ENCODE assay signal across 10 cellular contexts in genomic region chr3:141403576-141403975, GRCh38. TPM values are rescaled to one million over a fixed set of nuclear protein-coding genes. Genes with fewer than 3 reads are reported as not detected.
DNase-seq lines count a peak whose midpoint lies in the region; ATAC-seq, FAIRE-seq and TF ChIP-seq lines count a peak whose summit lies in the region.
"Had no signal": no experiment of that assay in that cellular context is flagged by ENCODE, and none has a peak within 500 bp of the region (broad histone marks: within the 10 kb centered on the region; RNA-seq: fewer than 3 reads in every experiment).

No MANE protein-coding gene starts in this region.

- ATAC-seq in HG03439 (IDR thresholded peaks at IDR 0.05; ENCODE audit: unreplicated experiment) (no peak), GM18505 (IDR thresholded peaks at IDR 0.05; ENCODE audit: unreplicated experiment) (no peak)

- no peaks in the 10 kb centered on the region for H3K9me3 Mint-ChIP-seq in activated CD4-positive, alpha-beta memory T cell treated with anti-CD3 and anti-CD28 coated beads for 36 hours

- H3K4me1 ChIP-seq in small intestine (ENCODE audit: control insufficient read depth in 2 of 2, insufficient read depth in 1 of 2, low read depth in 1 of 2, low read length in 1 of 2), result peaks cover 5 to 18% of the 10 kb centered on the region in 2 donors

- peak overlapping the region; percentile 24 to 60 for H3K27ac ChIP-seq in small intestine (ENCODE audit: low read depth in 1 of 2, low read length in 1 of 2)

- H3K27ac Mint-ChIP-seq in activated CD4-positive, alpha-beta memory T cell treated with anti-CD3 and anti-CD28 coated beads for 36 hours, result peak overlapping the region; percentile 82

- TF ChIP-seq CTCF in GM12865 (IDR thresholded peaks at IDR 0.05; ENCODE audit: insufficient read depth, low read depth, low read length, missing control alignments), result no peak
- no peak for TF ChIP-seq CTCF in foreskin fibroblast (IDR thresholded peaks at IDR 0.05; ENCODE audit: low read depth, low read length)

- peak overlapping the region; percentile 97 for H3K4me3 ChIP-seq in GM12865 (ENCODE audit: low read depth, low read length)
- peak overlapping the region; percentile 42 to 74 for H3K4me3 ChIP-seq in foreskin fibroblast (ENCODE audit: low read depth in 1 of 2, low read length in 2 of 2)
- peak overlapping the region in 1 of 2 donors; percentile 84 for H3K4me3 ChIP-seq in small intestine (ENCODE audit: low read depth in 1 of 2, low read length in 2 of 2)

- FAIRE-seq in small intestine (lab: Jason Lieb, UNC), result no peak

- H3K36me3 ChIP-seq in small intestine (ENCODE audit: control insufficient read depth in 2 of 2, insufficient read depth in 2 of 2, low read length in 2 of 2), result peaks cover 8 to 17% of the 10 kb centered on the region in 2 donors

- H3K4me3 Mint-ChIP-seq in activated CD4-positive, alpha-beta memory T cell treated with anti-CD3 and anti-CD28 coated beads for 36 hours, result peak overlapping the region; percentile 88

- H3K4me1 Mint-ChIP-seq in activated CD4-positive, alpha-beta memory T cell treated with anti-CD3 and anti-CD28 coated beads for 36 hours (ENCODE audit: low read depth), result peaks cover 74% of the 10 kb centered on the region

- intact Hi-C loops in activated CD4-positive, alpha-beta memory T cell treated with anti-CD3 and anti-CD28 coated beads for 36 hours (cut with micrococcal nuclease), result loop anchor here (1.0 to 2.0 kb wide), 3 partner anchors 8 to 37 kb away; no protein-coding TSS in a partner anchor

- H3K27me3 Mint-ChIP-seq in activated CD4-positive, alpha-beta memory T cell treated with anti-CD3 and anti-CD28 coated beads for 36 hours, result no peaks in the 10 kb centered on the region

- H3K36me3 Mint-ChIP-seq in activated CD4-positive, alpha-beta memory T cell treated with anti-CD3 and anti-CD28 coated beads for 36 hours, result peaks cover 48% of the 10 kb centered on the region

- POLR2A ChIA-PET in activated CD4-positive, alpha-beta memory T cell treated with anti-CD3 and anti-CD28 coated beads for 36 hours (lab: Charles Lee), result interaction anchor here (1.0 to 4.1 kb wide), 5 partner anchors 9 to 37 kb away, joined by 3 to 49 read pairs (median 11); no protein-coding TSS in a partner anchor

- H3K9me3 ChIP-seq in small intestine (ENCODE audit: control insufficient read depth, low read depth), result no peaks in the 10 kb centered on the region

- TF ChIP-seq POLR2A in GM18505 (IDR thresholded peaks at IDR 0.05; ENCODE audit: borderline replicate concordance, extremely low read depth, insufficient read depth, insufficient read length), result no peak

- WGBS in small intestine, 3 donors, result 17 to 41% (median 21%) methylated on average over 4 of the region's 4 CpGs

- no peaks in the 10 kb centered on the region for H3K27me3 ChIP-seq in small intestine (ENCODE audit: control insufficient read depth in 2 of 2, insufficient read depth in 2 of 2, low read length in 2 of 2)

- DNase-seq in GM12865 (ENCODE audit: low read depth) (peak; percentile 51), foreskin fibroblast (peak in 1 of 2 donors; percentile 57), small intestine (peak; percentile 48), SHP77 treated with DMSO at 0.1 percent for 48 hours (lab: John Stamatoyannopoulos, UW) (no peak)
- no peak for DNase-seq in activated CD4-positive, alpha-beta memory T cell treated with anti-CD3 and anti-CD28 coated beads for 36 hours
- no peak for DNase-seq in stimulated activated CD4-positive, alpha-beta T cell treated with anti-CD3 and anti-CD28 coated beads, Interleukin-2, amount 100 ng/mL, for 24 hours
- DNase-seq: GOT3, NCI-H510A treated with DMSO at 0.1 percent for 48 hours had no signal

- CTCF ChIA-PET in activated CD4-positive, alpha-beta memory T cell treated with anti-CD3 and anti-CD28 coated beads for 36 hours (lab: Charles Lee), result interaction anchor here (1.2 to 2.3 kb wide), 6 partner anchors 21 to 172 kb away, joined by 3 to 11 read pairs (median 5); partner anchors contain the start of gene PXYLP1

RNA-seq across cellular contexts. Expression of gene ZBTB38, which starts 35.3 kb away (rescaled TPM):
- 10 to 100 TPM; 64.7 to 66.4 TPM for total RNA-seq in activated CD4-positive, alpha-beta memory T cell treated with anti-CD3 and anti-CD28 coated beads for 36 hours
- polyA plus RNA-seq in small intestine, result 10 to 100 TPM; 11.9 to 24.9 (median 18.8) TPM

Comparison
In these comparisons a context has a peak if more than half of its experiments do, and no peak if none do; other contexts are left out.
1. DNase-seq: peak in GM12865 (single experiment) and small intestine (single experiment); none in activated CD4-positive, alpha-beta memory T cell treated with anti-CD3 and anti-CD28 coated beads for 36 hours (single experiment), SHP77 treated with DMSO at 0.1 percent for 48 hours (single experiment) and stimulated activated CD4-positive, alpha-beta T cell treated with anti-CD3 and anti-CD28 coated beads, Interleukin-2, amount 100 ng/mL, for 24 hours (0 of 2).